8 cellular contexts compared by ENCODE assay signal in genomic region chr20:33653900-33654596, GRCh38. TPM values are rescaled to one million over a fixed set of nuclear protein-coding genes. Genes with fewer than 3 reads are reported as not detected.
DNase-seq lines count a peak whose midpoint lies in the region; ATAC-seq, FAIRE-seq and TF ChIP-seq lines count a peak whose summit lies in the region.

No MANE protein-coding gene starts in this region.

- no peak for TF ChIP-seq EP300 in upper lobe of left lung (IDR thresholded peaks at IDR 0.05)

- H3K4me1 ChIP-seq in kidney (ENCODE audit: control insufficient read depth in 1 of 2, insufficient read depth in 1 of 2, low read depth in 1 of 2, low read length in 2 of 2): peaks cover 11 to 20% of the 10 kb centered on the region in 2 donors
- H3K4me1 ChIP-seq in upper lobe of left lung: peaks cover 11 to 27% (median 23%) of the 10 kb centered on the region in 4 donors

- H3K9ac ChIP-seq in kidney (ENCODE audit: low read length in 2 of 2): peak overlapping the region in 1 of 2 donors; percentile 67

- peak overlapping the region; percentile 39 to 48 for H3K4me3 ChIP-seq in kidney (ENCODE audit: low read length in 2 of 2)
- no peak overlapping the region for H3K4me3 ChIP-seq in upper lobe of left lung

- no peaks in the 10 kb centered on the region for H3K9me3 Mint-ChIP-seq in activated naive CD4-positive, alpha-beta T cell treated with anti-CD3 and anti-CD28 coated beads, Interleukin-2, amount 50 U/mL, for 24 hours
- no peaks in the 10 kb centered on the region for H3K9me3 Mint-ChIP-seq in effector memory CD8-positive, alpha-beta T cell

- peaks cover 10% of the 10 kb centered on the region for H3K4me1 Mint-ChIP-seq in activated naive CD4-positive, alpha-beta T cell treated with anti-CD3 and anti-CD28 coated beads, Interleukin-2, amount 50 U/mL, for 24 hours
- peaks cover 6 to 7% of the 10 kb centered on the region in 2 donors for H3K4me1 Mint-ChIP-seq in effector memory CD8-positive, alpha-beta T cell (ENCODE audit: low read depth in 2 of 2)

- H3K9me3 ChIP-seq in kidney (ENCODE audit: control insufficient read depth in 1 of 2, low read length in 2 of 2) (no peaks in the 10 kb centered on the region), upper lobe of left lung (no peaks in the 10 kb centered on the region)

- no peak for TF ChIP-seq CTCF in kidney (IDR thresholded peaks at IDR 0.05; ENCODE audit: borderline replicate concordance, extremely low read depth, insufficient read depth)
- no peak for TF ChIP-seq CTCF in upper lobe of left lung (IDR thresholded peaks at IDR 0.05)

- no peaks in the 10 kb centered on the region for H3K36me3 ChIP-seq in kidney (ENCODE audit: control insufficient read depth in 1 of 2, insufficient read depth in 2 of 2, low read length in 2 of 2)
- peaks cover 5 to 21% (median 15%) of the 10 kb centered on the region in 4 donors for H3K36me3 ChIP-seq in upper lobe of left lung

- no peaks in the 10 kb centered on the region for H3K27me3 Mint-ChIP-seq in activated naive CD4-positive, alpha-beta T cell treated with anti-CD3 and anti-CD28 coated beads, Interleukin-2, amount 50 U/mL, for 24 hours
- H3K27me3 Mint-ChIP-seq in effector memory CD8-positive, alpha-beta T cell: no peaks in the 10 kb centered on the region

- FAIRE-seq in kidney (lab: Jason Lieb, UNC): no peak

- peak in 1 of 4 donors; percentile 35 for TF ChIP-seq POLR2A in upper lobe of left lung (IDR thresholded peaks at IDR 0.05)

- H3K27me3 ChIP-seq in upper lobe of left lung: no peaks in the 10 kb centered on the region

- peak; percentile 9 to 72 for ATAC-seq in upper lobe of left lung (ENCODE audit: low FRiP score in 2 of 2)
- no peak for ATAC-seq in effector memory CD8-positive, alpha-beta T cell (replicated peaks)

- no peak for DNase-seq in activated naive CD4-positive, alpha-beta T cell treated with Interleukin-2 at 50 U/mL for 16 hours
- DNase-seq in RPMI8226 (peak; percentile 86), kidney (peak; percentile 95), upper lobe of left lung (peak in 1 of 2 donors; percentile 89), NOMO-1 (lab: John Stamatoyannopoulos, UW; ENCODE audit: unreplicated experiment in 2 of 2) (no peak), NCI-H82 treated with DMSO at 0.1 percent for 48 hours (lab: John Stamatoyannopoulos, UW; ENCODE audit: unreplicated experiment) (no peak)
- no peak for DNase-seq in effector memory CD8-positive, alpha-beta T cell

- H3K27ac ChIP-seq in kidney (ENCODE audit: low read depth in 2 of 2, low read length in 2 of 2) (peak overlapping the region; percentile 57 to 62), upper lobe of left lung (peak overlapping the region in 2 of 4 donors; percentile 7 to 21)

- intact Hi-C loops in kidney (cut with DNase I): loop anchor here (10.0 kb wide), 1 partner anchor 199 kb away; no protein-coding TSS in a partner anchor

- H3K27ac Mint-ChIP-seq in activated naive CD4-positive, alpha-beta T cell treated with anti-CD3 and anti-CD28 coated beads, Interleukin-2, amount 50 U/mL, for 24 hours: peak overlapping the region; percentile 17
- no peak overlapping the region for H3K27ac Mint-ChIP-seq in effector memory CD8-positive, alpha-beta T cell

- 74 to 93% methylated on average over 3 to 11 of the region's 11 CpGs for WGBS in upper lobe of left lung, 2 donors

- H3K4me3 Mint-ChIP-seq in activated naive CD4-positive, alpha-beta T cell treated with anti-CD3 and anti-CD28 coated beads, Interleukin-2, amount 50 U/mL, for 24 hours: no peak overlapping the region
- H3K4me3 Mint-ChIP-seq in effector memory CD8-positive, alpha-beta T cell: no peak overlapping the region

- H3K36me3 Mint-ChIP-seq in activated naive CD4-positive, alpha-beta T cell treated with anti-CD3 and anti-CD28 coated beads, Interleukin-2, amount 50 U/mL, for 24 hours: no peaks in the 10 kb centered on the region
- no peaks in the 10 kb centered on the region for H3K36me3 Mint-ChIP-seq in effector memory CD8-positive, alpha-beta T cell (ENCODE audit: insufficient read depth)

RNA-seq across cellular contexts. Expression of gene C20orf144, which starts 8.1 kb away (rescaled TPM):
- total RNA-seq in kidney: 0.16 TPM
- not detected for polyA plus RNA-seq in kidney (ENCODE audit: insufficient read depth, low read depth, low replicate concordance)
- total RNA-seq in upper lobe of left lung: not detected

RNA-seq across cellular contexts. Expression of gene ACTL10, which starts 12.7 kb away (rescaled TPM):
- total RNA-seq in kidney: 3.0 TPM
- 1.7 TPM for polyA plus RNA-seq in kidney (ENCODE audit: insufficient read depth, low read depth, low replicate concordance)
- 1 to 10 TPM in 5 of 6 donors, not detected in 1; 1.7 to 3.8 (median 2.1) TPM for total RNA-seq in upper lobe of left lung

RNA-seq across cellular contexts. Expression of gene NECAB3, which starts 20.2 kb away (rescaled TPM):
- total RNA-seq in kidney: 19.7 TPM
- polyA plus RNA-seq in kidney (ENCODE audit: insufficient read depth, low read depth, low replicate concordance): 35.6 TPM
- total RNA-seq in upper lobe of left lung: 100 to 1,000 TPM in 2 of 6 donors, 10 to 100 TPM in 4; 43.4 to 309 (median 90.6) TPM

RNA-seq across cellular contexts. Expression of gene E2F1, which starts 32.1 kb away (rescaled TPM):
- 1.5 TPM for total RNA-seq in kidney
- polyA plus RNA-seq in kidney (ENCODE audit: insufficient read depth, low read depth, low replicate concordance): 0.90 TPM
- total RNA-seq in upper lobe of left lung: 10 to 100 TPM in 1 of 6 donors, 1 to 10 TPM in 5; 5.5 to 12.9 (median 6.8) TPM

Comparison
In these comparisons a context has a peak if more than half of its experiments do, and no peak if none do; other contexts are left out.
1. DNase-seq: peak in RPMI8226 (single experiment) and kidney (single experiment); none in activated naive CD4-positive, alpha-beta T cell treated with Interleukin-2 at 50 U/mL for 16 hours (single experiment), NOMO-1 (0 of 2), NCI-H82 treated with DMSO at 0.1 percent for 48 hours (single experiment) and effector memory CD8-positive, alpha-beta T cell (0 of 3).
2. H3K4me3 ChIP-seq: peak in kidney (2 of 2); none in upper lobe of left lung (0 of 4).